Comparison of ENCODE assay signal across 1 cellular context in genomic region chr2:101710036-101710689, GRCh38.
TF ChIP-seq lines count a peak whose summit lies in the region.

No MANE protein-coding gene starts in this region.

TF ChIP-seq in WTC11, 78 proteins besides CTCF, POLR2A, EP300 and RAD21 (continued from another document):
- TF ChIP-seq ZNF512 (CRISPR knock-in tag; IDR thresholded peaks at IDR 0.05; ENCODE audit: borderline replicate concordance) (no peak), NFATC4 (CRISPR knock-in tag; IDR thresholded peaks at IDR 0.05) (no peak), ZNF138 (CRISPR knock-in tag; conservative IDR thresholded peaks at IDR 0.05) (no peak), ZNF416 (CRISPR knock-in tag; IDR thresholded peaks at IDR 0.05) (no peak), MYBL2 (CRISPR knock-in tag; IDR thresholded peaks at IDR 0.05) (no peak)
- TF ChIP-seq, protein P1, sequence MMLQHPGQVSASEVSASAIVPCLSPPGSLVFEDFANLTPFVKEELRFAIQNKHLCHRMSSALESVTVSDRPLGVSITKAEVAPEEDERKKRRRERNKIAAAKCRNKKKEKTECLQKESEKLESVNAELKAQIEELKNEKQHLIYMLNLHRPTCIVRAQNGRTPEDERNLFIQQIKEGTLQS (CRISPR knock-in tag; conservative IDR thresholded peaks at IDR 0.05), result no peak
- TF ChIP-seq, protein P2, sequence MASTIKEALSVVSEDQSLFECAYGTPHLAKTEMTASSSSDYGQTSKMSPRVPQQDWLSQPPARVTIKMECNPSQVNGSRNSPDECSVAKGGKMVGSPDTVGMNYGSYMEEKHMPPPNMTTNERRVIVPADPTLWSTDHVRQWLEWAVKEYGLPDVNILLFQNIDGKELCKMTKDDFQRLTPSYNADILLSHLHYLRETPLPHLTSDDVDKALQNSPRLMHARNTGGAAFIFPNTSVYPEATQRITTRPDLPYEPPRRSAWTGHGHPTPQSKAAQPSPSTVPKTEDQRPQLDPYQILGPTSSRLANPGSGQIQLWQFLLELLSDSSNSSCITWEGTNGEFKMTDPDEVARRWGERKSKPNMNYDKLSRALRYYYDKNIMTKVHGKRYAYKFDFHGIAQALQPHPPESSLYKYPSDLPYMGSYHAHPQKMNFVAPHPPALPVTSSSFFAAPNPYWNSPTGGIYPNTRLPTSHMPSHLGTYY (CRISPR knock-in tag; IDR thresholded peaks at IDR 0.05), result no peak
